9 cellular contexts compared by ENCODE assay signal in genomic region chr1:34113887-34114286, GRCh38. TPM values are rescaled to one million over a fixed set of nuclear protein-coding genes. Genes with fewer than 3 reads are reported as not detected.
DNase-seq lines count a peak whose midpoint lies in the region; ATAC-seq and TF ChIP-seq lines count a peak whose summit lies in the region.
"Had no signal": no experiment of that assay in that cellular context is flagged by ENCODE, and none has a peak within 500 bp of the region (broad histone marks: within the 10 kb centered on the region; RNA-seq: fewer than 3 reads in every experiment).

No MANE protein-coding gene starts in this region.

- TF ChIP-seq CTCF in NB4 (IDR thresholded peaks at IDR 0.05; ENCODE audit: low read depth, low read length) (no peak), body of pancreas (IDR thresholded peaks at IDR 0.05) (peak in 6 of 7 experiments; percentile 8 to 44 (median 33)), mesothelial cell of epicardium (IDR thresholded peaks at IDR 0.05; ENCODE audit: unreplicated experiment) (peak; percentile 51)

- ATAC-seq in body of pancreas (no peak), GM19452 (IDR thresholded peaks at IDR 0.05; ENCODE audit: unreplicated experiment) (no peak), HG03571 (IDR thresholded peaks at IDR 0.05; ENCODE audit: unreplicated experiment) (no peak)

- H3K27me3 Mint-ChIP-seq in mesothelial cell of epicardium (ENCODE audit: low read depth) = no peaks in the 10 kb centered on the region
- no peaks in the 10 kb centered on the region for H3K27me3 Mint-ChIP-seq in activated naive CD8-positive, alpha-beta T cell treated with anti-CD3 and anti-CD28 coated beads for 36 hours

- no peak overlapping the region for H3K4me3 Mint-ChIP-seq in mesothelial cell of epicardium
- no peak overlapping the region for H3K4me3 Mint-ChIP-seq in activated naive CD8-positive, alpha-beta T cell treated with anti-CD3 and anti-CD28 coated beads for 36 hours

- peaks cover 0 to 3% (median 0%) of the 10 kb centered on the region in 3 donors for H3K9me3 ChIP-seq in body of pancreas

- H3K4me1 Mint-ChIP-seq in mesothelial cell of epicardium = no peaks in the 10 kb centered on the region
- H3K4me1 Mint-ChIP-seq in activated naive CD8-positive, alpha-beta T cell treated with anti-CD3 and anti-CD28 coated beads for 36 hours = no peaks in the 10 kb centered on the region

- peaks cover 43% of the 10 kb centered on the region for H3K9me3 Mint-ChIP-seq in mesothelial cell of epicardium
- H3K9me3 Mint-ChIP-seq in activated naive CD8-positive, alpha-beta T cell treated with anti-CD3 and anti-CD28 coated beads for 36 hours = peaks cover 23% of the 10 kb centered on the region

- H3K27ac ChIP-seq in body of pancreas = no peak overlapping the region

- intact Hi-C loops in body of pancreas (cut with DNase I) = no loop called here

- peak; percentile 93 for DNase-seq in ELF-1 (ENCODE audit: low read depth, low spot score)
- peak; percentile 8 for DNase-seq in NB4 (ENCODE audit: low read depth)
- peak in 1 of 4 donors; percentile 3 for DNase-seq in body of pancreas
- no peak for DNase-seq in mesothelial cell of epicardium (ENCODE audit: low spot score in 2 of 2, unreplicated experiment in 2 of 2)
- no peak for DNase-seq in activated naive CD8-positive, alpha-beta T cell treated with anti-CD3 and anti-CD28 coated beads for 36 hours
- DNase-seq in epidermal melanocyte (ENCODE audit: insufficient read length, low spot score) = no peak
- DNase-seq: NCI-H1436 treated with DMSO at 0.1 percent for 48 hours had no signal

- TF ChIP-seq POLR2A in NB4 (IDR thresholded peaks at IDR 0.05; ENCODE audit: extremely low read depth, insufficient read length) (no peak), body of pancreas (IDR thresholded peaks at IDR 0.05) (no peak)

- H3K4me3 ChIP-seq in NB4 (ENCODE audit: low read depth, low read length) (no peak overlapping the region), body of pancreas (no peak overlapping the region)

- H3K36me3 ChIP-seq in body of pancreas (replicated peaks in 1 of 2; ENCODE audit: insufficient read depth in 1 of 2, low read depth in 2 of 2) = no peaks in the 10 kb centered on the region

- no peaks in the 10 kb centered on the region for H3K27me3 ChIP-seq in body of pancreas

- WGBS in body of pancreas, 2 donors = 23 to 53% methylated on average over 1 of the region's 1 CpG

- no peaks in the 10 kb centered on the region for H3K36me3 Mint-ChIP-seq in mesothelial cell of epicardium
- H3K36me3 Mint-ChIP-seq in activated naive CD8-positive, alpha-beta T cell treated with anti-CD3 and anti-CD28 coated beads for 36 hours = peaks cover 1% of the 10 kb centered on the region

- H3K27ac Mint-ChIP-seq in mesothelial cell of epicardium = no peak overlapping the region
- no peak overlapping the region for H3K27ac Mint-ChIP-seq in activated naive CD8-positive, alpha-beta T cell treated with anti-CD3 and anti-CD28 coated beads for 36 hours

- no peaks in the 10 kb centered on the region for H3K4me1 ChIP-seq in body of pancreas

RNA-seq across cellular contexts. Expression of gene CSMD2, which starts 51.1 kb away (rescaled TPM):
- total RNA-seq in body of pancreas (under 1 TPM; 0.26 to 0.33 TPM), mesothelial cell of epicardium (1.1 to 1.9 TPM (median 1.2 TPM) in 3 replicates)
- total RNA-seq in activated naive CD8-positive, alpha-beta T cell treated with anti-CD3 and anti-CD28 coated beads for 36 hours = not detected

Comparison
In these comparisons a context has a peak if more than half of its experiments do, and no peak if none do; other contexts are left out.
1. DNase-seq: peak in ELF-1 (single experiment) and NB4 (single experiment); none in mesothelial cell of epicardium (0 of 2), activated naive CD8-positive, alpha-beta T cell treated with anti-CD3 and anti-CD28 coated beads for 36 hours (single experiment) and epidermal melanocyte (single experiment).